Comparison of ENCODE assay signal across 8 cellular contexts in the genomic region with DNA sequence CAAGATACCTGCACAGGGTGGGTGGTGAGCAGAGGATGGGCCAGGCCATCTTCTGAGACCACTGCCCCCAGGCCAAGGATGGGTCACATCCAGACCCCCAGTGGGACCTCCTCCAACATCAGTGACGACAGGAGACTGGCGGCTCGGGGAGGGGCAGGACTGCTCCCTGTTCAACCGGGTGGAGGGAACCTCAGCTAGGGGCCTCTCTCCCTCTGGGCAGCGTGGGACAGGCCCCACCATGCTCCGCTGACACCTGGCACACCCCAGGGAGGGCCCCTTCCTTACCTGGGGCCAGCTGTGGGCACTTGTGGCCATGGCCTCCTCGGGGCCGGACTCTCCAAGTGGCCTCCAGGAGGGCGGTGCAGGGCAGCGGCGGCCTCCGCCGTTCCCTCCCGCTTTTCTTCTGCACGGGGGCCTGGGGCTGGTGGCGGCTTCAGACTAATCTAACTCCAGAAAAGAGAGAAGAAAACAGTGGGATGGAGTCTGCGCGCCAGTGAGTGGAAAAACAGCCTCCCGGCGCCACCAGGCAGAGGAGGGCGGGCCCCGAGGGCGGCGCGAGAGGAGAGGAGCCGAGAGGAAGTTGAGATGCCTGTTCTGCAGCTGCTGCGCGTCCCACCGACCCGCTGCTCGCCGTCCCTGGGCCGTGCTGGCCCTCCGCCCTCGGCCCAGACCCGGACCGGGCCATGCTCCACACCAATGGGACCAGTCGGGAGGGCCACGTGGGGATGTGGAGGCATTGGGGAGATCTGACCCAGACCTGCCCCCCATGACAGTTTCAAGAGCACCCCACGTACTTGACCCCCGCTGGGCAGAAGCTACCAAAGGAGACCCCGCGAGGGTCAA. TPM values are rescaled to one million over a fixed set of nuclear protein-coding genes. Genes with fewer than 3 reads are reported as not detected.
DNase-seq lines count a peak whose midpoint lies in the region; ATAC-seq, FAIRE-seq and TF ChIP-seq lines count a peak whose summit lies in the region.

A gene with protein sequence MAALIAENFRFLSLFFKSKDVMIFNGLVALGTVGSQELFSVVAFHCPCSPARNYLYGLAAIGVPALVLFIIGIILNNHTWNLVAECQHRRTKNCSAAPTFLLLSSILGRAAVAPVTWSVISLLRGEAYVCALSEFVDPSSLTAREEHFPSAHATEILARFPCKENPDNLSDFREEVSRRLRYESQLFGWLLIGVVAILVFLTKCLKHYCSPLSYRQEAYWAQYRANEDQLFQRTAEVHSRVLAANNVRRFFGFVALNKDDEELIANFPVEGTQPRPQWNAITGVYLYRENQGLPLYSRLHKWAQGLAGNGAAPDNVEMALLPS (minus strand): TSS at position 500 of the 843 bp plus-strand sequence. CDS start 2,429 bp downstream, outside the sequence.

- no peaks in the 10 kb centered on the region for H3K27me3 ChIP-seq in Loucy (ENCODE audit: insufficient read depth, low read length, poor library complexity, severe bottlenecking)
- no peaks in the 10 kb centered on the region for H3K27me3 ChIP-seq in bronchial epithelial cell (ENCODE audit: control insufficient read depth, insufficient read depth, low read length)
- no peaks in the 10 kb centered on the region for H3K27me3 ChIP-seq in keratinocyte (ENCODE audit: control insufficient read depth, extremely low read depth, insufficient read depth, low read length)

- TF ChIP-seq CTCF in Loucy (conservative IDR thresholded peaks at IDR 0.05; ENCODE audit: low read length) (no peak), VCaP (conservative IDR thresholded peaks at IDR 0.05) (no peak), bronchial epithelial cell (IDR thresholded peaks at IDR 0.05; ENCODE audit: insufficient read depth, low read length, severe bottlenecking) (no peak), keratinocyte (optimal IDR thresholded peaks at IDR 0.05 in 1 of 3, IDR thresholded peaks at IDR 0.05 in 1 of 3, conservative IDR thresholded peaks at IDR 0.05 in 1 of 3; ENCODE audit: extremely low read depth in 1 of 3, insufficient read depth in 2 of 3, low read length in 3 of 3) (no peak)

- peak within 1 kb of the TSS; percentile 93 for H2AFZ ChIP-seq in Loucy (ENCODE audit: low read length)
- H2AFZ ChIP-seq in keratinocyte (ENCODE audit: control insufficient read depth, low read length), result peak within 1 kb of the TSS; percentile 60

- peak within 1 kb of the TSS; percentile 94 for H3K4me2 ChIP-seq in Loucy (ENCODE audit: low read depth, low read length, poor library complexity, severe bottlenecking)
- H3K4me2 ChIP-seq in keratinocyte (ENCODE audit: control insufficient read depth, extremely low read depth, insufficient read depth, low read depth, low read length), result peak within 1 kb of the TSS; percentile 76

- FAIRE-seq in bronchial epithelial cell (lab: Jason Lieb, UNC), result no peak
- no peak for FAIRE-seq in keratinocyte (lab: Jason Lieb, UNC)

- peak; percentile 12 for DNase-seq in Caki2 (ENCODE audit: low read depth)
- no peak for DNase-seq in bronchial epithelial cell (ENCODE audit: low read depth)
- no peak for DNase-seq in keratinocyte (ENCODE audit: low read depth, low spot score)
- peak; percentile 33 to 46 for DNase-seq in stimulated activated CD4-positive, alpha-beta T cell treated with anti-CD3 and anti-CD28 coated beads, Interleukin-15, amount 100 ng/mL, for 48 hours (ENCODE audit: low read depth in 2 of 2)
- DNase-seq in NCI-H446 (lab: John Stamatoyannopoulos, UW), result no peak

- H3K79me2 ChIP-seq in Loucy (ENCODE audit: insufficient read depth, low read length) (peaks cover 58% of the 10 kb centered on the region), keratinocyte (ENCODE audit: control insufficient read depth, insufficient read depth, low read length) (no peaks in the 10 kb centered on the region)

- H3K9ac ChIP-seq in Loucy (ENCODE audit: low read depth, low read length, poor library complexity, severe bottlenecking) (peak within 1 kb of the TSS; percentile 88), keratinocyte (ENCODE audit: control insufficient read depth, extremely low read depth, insufficient read depth, low read length) (peak within 1 kb of the TSS; percentile 34)

- dilution Hi-C loops in keratinocyte (cut with MboI; ENCODE audit: extremely low pct_ligation_motif_present, low sequenced_read_pairs), result no loop called here

- H3K4me1 ChIP-seq in Loucy (ENCODE audit: insufficient read depth, low read length, poor library complexity, severe bottlenecking) (peaks cover 37% of the 10 kb centered on the region), keratinocyte (ENCODE audit: control insufficient read depth, extremely low read depth, insufficient read depth, low read length) (peaks cover 15% of the 10 kb centered on the region)

- H3F3A ChIP-seq in Loucy (ENCODE audit: low read depth), result no peaks in the 10 kb centered on the region

- in situ Hi-C loops in Caki2 (cut with HindIII; ENCODE audit: low pct_unique_long_range_greater_than_20kb, low sequenced_read_pairs), result no loop called here

- peak within 1 kb of the TSS; percentile 66 for H3K27ac ChIP-seq in VCaP
- no peak within 1 kb of the TSS for H3K27ac ChIP-seq in keratinocyte (ENCODE audit: control insufficient read depth, insufficient read depth, low read length)

- H3K4me3 ChIP-seq in Loucy (ENCODE audit: low read length, poor library complexity, severe bottlenecking) (peak within 1 kb of the TSS; percentile 92), bronchial epithelial cell (ENCODE audit: low read depth, low read length) (peak within 1 kb of the TSS; percentile 30), keratinocyte (ENCODE audit: control insufficient read depth in 2 of 3, extremely low read depth in 1 of 3, insufficient read depth in 2 of 3, low read depth in 1 of 3, low read length in 3 of 3) (peak within 1 kb of the TSS; percentile 18 to 55 (median 51))

- H4K20me1 ChIP-seq in Loucy (ENCODE audit: insufficient read depth, low read length, poor library complexity, severe bottlenecking), result peaks cover 16% of the 10 kb centered on the region
- H4K20me1 ChIP-seq in keratinocyte (ENCODE audit: control insufficient read depth, extremely low read depth, insufficient read depth, low read length), result no peaks in the 10 kb centered on the region

- no peaks in the 10 kb centered on the region for H3K9me3 ChIP-seq in Loucy (ENCODE audit: insufficient read depth, low read depth, low read length)
- H3K9me3 ChIP-seq in keratinocyte (ENCODE audit: control insufficient read depth, low read depth, low read length), result no peaks in the 10 kb centered on the region

- no peaks in the 10 kb centered on the region for H3K9me1 ChIP-seq in keratinocyte (ENCODE audit: control insufficient read depth, extremely low read depth, insufficient read depth, low read length)

- ATAC-seq in GM21423 (IDR thresholded peaks at IDR 0.05; ENCODE audit: unreplicated experiment), result peak; percentile 55

- H3K36me3 ChIP-seq in Loucy (ENCODE audit: insufficient read depth, low read length) (peaks cover 12% of the 10 kb centered on the region; the same call in 1 of the 2 replicates), bronchial epithelial cell (ENCODE audit: control insufficient read depth, insufficient read depth, low read length) (no peaks in the 10 kb centered on the region), keratinocyte (ENCODE audit: control insufficient read depth in 2 of 2, extremely low read depth in 1 of 2, insufficient read depth in 2 of 2, low read length in 2 of 2) (peaks cover 6 to 15% of the 10 kb centered on the region in 2 experiments)

- no peaks in the 10 kb centered on the region for H3K9me2 ChIP-seq in Loucy (replicated peaks; ENCODE audit: low read depth, low read length)

RNA-seq across cellular contexts. Expression of the gene that starts here (rescaled TPM):
- total RNA-seq in Caki2 (2014; rRNA removed; shearing (Covaris generic); ENCODE audit: low replicate concordance), result 0.55 and 2.9 TPM in 2 replicates
- 0.53 and 0.64 TPM in 2 replicates for total RNA-seq in bronchial epithelial cell
- 0.92 to 1.2 TPM (median 1.1 TPM) in 3 replicates for polyA plus RNA-seq in keratinocyte
- polyA plus RNA-seq in keratinocyte (2011; ENCODE audit: low read depth), result not detected
- 0.60 and 1.1 TPM in 2 replicates for polyA plus RNA-seq in keratinocyte (2011; cell fraction: cytosol; rRNA removed)
- 1.1 TPM in 2 replicates for polyA plus RNA-seq in keratinocyte (2011; cell fraction: nucleus; rRNA removed)
- polyA plus RNA-seq in keratinocyte (2012; ENCODE audit: low replicate concordance), result 1.5 and 2.9 TPM in 2 replicates
- polyA minus RNA-seq in keratinocyte, result 0.96 to 2.5 TPM (median 1.4 TPM) in 3 replicates
- 4.2 TPM for polyA minus RNA-seq in keratinocyte (2011; cell fraction: cytosol; rRNA and poly(A)+ RNA removed)
- 0.54 and 0.74 TPM in 2 replicates for polyA minus RNA-seq in keratinocyte (2011; cell fraction: nucleus; rRNA and poly(A)+ RNA removed)

Comparison
In these comparisons a context has a peak if more than half of its experiments do, and no peak if none do; other contexts are left out.
1. DNase-seq: peak in Caki2 (single experiment) and stimulated activated CD4-positive, alpha-beta T cell treated with anti-CD3 and anti-CD28 coated beads, Interleukin-15, amount 100 ng/mL, for 48 hours (2 of 2); none in bronchial epithelial cell (single experiment), keratinocyte (single experiment) and NCI-H446 (0 of 2).
2. H3K4me3 ChIP-seq: peak in every context shown above with its lines; median percentile 92 in Loucy; 51 in keratinocyte; 30 in bronchial epithelial cell.